22 cellular contexts compared by ENCODE assay signal in genomic region chr12:132497514-132498405, GRCh38. TPM values are rescaled to one million over a fixed set of nuclear protein-coding genes. Genes with fewer than 3 reads are reported as not detected.
A peak's percentile ranks its signal among the peaks of the same experiment; 100 is the strongest.
DNase-seq lines count a peak whose midpoint lies in the region; ATAC-seq and TF ChIP-seq lines count a peak whose summit lies in the region.
"Had no signal": no experiment of that assay in that cellular context is flagged by ENCODE, and none has a peak within 500 bp of the region (broad histone marks: within the 10 kb centered on the region; RNA-seq: fewer than 3 reads in every experiment).

No MANE protein-coding gene starts in this region.

- TF ChIP-seq CTCF in CD4-positive, alpha-beta T cell (IDR thresholded peaks at IDR 0.05): no peak
- no peak for TF ChIP-seq CTCF in WERI-Rb-1 (IDR thresholded peaks at IDR 0.05; ENCODE audit: low read depth, low read length)
- TF ChIP-seq CTCF in spleen (IDR thresholded peaks at IDR 0.05 in 8 of 11, conservative IDR thresholded peaks at IDR 0.05 in 3 of 11): no peak

- peaks cover 84 to 99% (median 99%) of the 10 kb centered on the region in 6 donors for H3K4me1 ChIP-seq in spleen

- H3K27ac ChIP-seq in CD4-positive, alpha-beta T cell (ENCODE audit: low read depth, low read length): peak overlapping the region; percentile 13
- H3K27ac ChIP-seq in WERI-Rb-1 (peak overlapping the region; percentile 33), spleen (peak overlapping the region; percentile 35 to 83 (median 76))
- H3K27ac ChIP-seq: 22Rv1, SJCRH30 had no signal

- peak overlapping the region; percentile 63 for H3K27ac Mint-ChIP-seq in activated T-cell treated with anti-CD3 and anti-CD28 coated beads, Interleukin-2, amount 50 U/mL, for 24 hours
- H3K27ac Mint-ChIP-seq in CD4-positive, alpha-beta T cell: no peak overlapping the region

- intact Hi-C loops in CD4-positive, alpha-beta T cell (cut with DNase I, micrococcal nuclease): no loop called here
- intact Hi-C loops in spleen (cut with DNase I; ENCODE audit: low total_unique reads): no loop called here

- no peak for TF ChIP-seq POLR2A in spleen (IDR thresholded peaks at IDR 0.05)

- no peaks in the 10 kb centered on the region for H3K9me3 ChIP-seq in CD4-positive, alpha-beta T cell (ENCODE audit: control insufficient read depth, low read length)
- H3K9me3 ChIP-seq in WERI-Rb-1 (ENCODE audit: severe bottlenecking) (no peaks in the 10 kb centered on the region), spleen (no peaks in the 10 kb centered on the region)
- H3K9me3 ChIP-seq: SJCRH30 had no signal

- H3K9me3 Mint-ChIP-seq in activated T-cell treated with anti-CD3 and anti-CD28 coated beads, Interleukin-2, amount 50 U/mL, for 24 hours: no peaks in the 10 kb centered on the region
- H3K9me3 Mint-ChIP-seq in CD4-positive, alpha-beta T cell: no peaks in the 10 kb centered on the region

- ATAC-seq in CD4-positive, alpha-beta T cell (ENCODE audit: poor library complexity): no peak
- ATAC-seq: K562, PC-3, SK-N-SH treated with all-trans-retinoic acid at 6 μM for 48 hours had no signal

- no peaks in the 10 kb centered on the region for H3K27me3 ChIP-seq in CD4-positive, alpha-beta T cell (ENCODE audit: control insufficient read depth, insufficient read depth, low read length)
- H3K27me3 ChIP-seq in WERI-Rb-1 (ENCODE audit: insufficient read depth, low read depth, severe bottlenecking) (no peaks in the 10 kb centered on the region), spleen (replicated peaks in 1 of 7) (no peaks in the 10 kb centered on the region)
- H3K27me3 ChIP-seq: SJCRH30 had no signal

- POLR2A ChIA-PET in CD4-positive, alpha-beta T cell (lab: Charles Lee): interaction anchor here (0.8 kb wide), 1 partner anchor 9 kb away, joined by 3 read pairs; no protein-coding TSS in a partner anchor

- DNase-seq in activated T-cell treated with anti-CD3 and anti-CD28 coated beads, Interleukin-2, amount 50 U/mL, for 24 hours: no peak
- DNase-seq in activated T-cell treated with anti-CD3 and anti-CD28 coated beads, Interleukin-2, amount 50 U/mL, for 1 hour: no peak
- no peak for DNase-seq in CD4-positive, alpha-beta T cell
- DNase-seq in WERI-Rb-1 (no peak), spleen (no peak), NCI-H524 treated with DMSO at 0.1 percent for 48 hours (lab: John Stamatoyannopoulos, UW) (no peak), DMS 273 (lab: John Stamatoyannopoulos, UW; ENCODE audit: unreplicated experiment) (no peak), T-helper 9 cell (no peak)
- DNase-seq: HCEC 1CT, Kasumi-1, NCI-H1092 treated with DMSO at 0.1 percent for 48 hours, NCI-H1436, NCI-H187 treated with DMSO at 0.1 percent for 48 hours, NCI-H2171 treated with DMSO at 0.1 percent for 48 hours, NCI-H524, NCI-H774, PC-3, SJCRH30 had no signal

- WGBS in spleen, 5 donors: 84 to 88% (median 87%) methylated on average over 8 to 28 of the region's 28 CpGs

- H3K4me3 ChIP-seq in WERI-Rb-1 (ENCODE audit: low read depth, low read length) (no peak overlapping the region), spleen (no peak overlapping the region)
- H3K4me3 ChIP-seq: K562, SJCRH30 had no signal

- no peaks in the 10 kb centered on the region for H3K27me3 Mint-ChIP-seq in activated T-cell treated with anti-CD3 and anti-CD28 coated beads, Interleukin-2, amount 50 U/mL, for 24 hours
- H3K27me3 Mint-ChIP-seq in CD4-positive, alpha-beta T cell: no peaks in the 10 kb centered on the region

- peaks cover 7% of the 10 kb centered on the region for H3K36me3 Mint-ChIP-seq in activated T-cell treated with anti-CD3 and anti-CD28 coated beads, Interleukin-2, amount 50 U/mL, for 24 hours (ENCODE audit: low read depth)
- no peaks in the 10 kb centered on the region for H3K36me3 Mint-ChIP-seq in CD4-positive, alpha-beta T cell (ENCODE audit: low read depth)

- H3K36me3 ChIP-seq in WERI-Rb-1: peaks cover 12% of the 10 kb centered on the region
- H3K36me3 ChIP-seq in spleen: peaks cover 0 to 15% (median 0%) of the 10 kb centered on the region in 6 donors
- H3K36me3 ChIP-seq: SJCRH30 had no signal

- peaks cover 73% of the 10 kb centered on the region for H3K4me1 Mint-ChIP-seq in activated T-cell treated with anti-CD3 and anti-CD28 coated beads, Interleukin-2, amount 50 U/mL, for 24 hours (ENCODE audit: low read depth)
- peaks cover 65% of the 10 kb centered on the region for H3K4me1 Mint-ChIP-seq in CD4-positive, alpha-beta T cell (ENCODE audit: low read depth)

- no peak overlapping the region for H3K4me3 Mint-ChIP-seq in activated T-cell treated with anti-CD3 and anti-CD28 coated beads, Interleukin-2, amount 50 U/mL, for 24 hours
- H3K4me3 Mint-ChIP-seq in CD4-positive, alpha-beta T cell: no peak overlapping the region
- H3K4me3 Mint-ChIP-seq: CD14-positive monocyte had no signal

- CTCF ChIA-PET in CD4-positive, alpha-beta T cell (lab: Charles Lee): no interaction called here

RNA-seq across cellular contexts. Expression of gene FBRSL1, which starts 7.8 kb away (rescaled TPM):
- 10 to 100 TPM; 75.8 to 80.7 TPM for total RNA-seq in CD4-positive, alpha-beta T cell
- 100 to 1,000 TPM in 1 of 7 donors, 10 to 100 TPM in 6; 28.3 to 161 (median 60.4) TPM for total RNA-seq in spleen
- 10 to 100 TPM; 14.3 to 40.3 (median 22.3) TPM for polyA plus RNA-seq in spleen

Comparison
In these comparisons a context has a peak if more than half of its experiments do, and no peak if none do; other contexts are left out.
1. H3K27ac ChIP-seq: peak in every context shown above with its lines; median percentile 76 in spleen; 33 in WERI-Rb-1; 13 in CD4-positive, alpha-beta T cell.